In the genomic region with DNA sequence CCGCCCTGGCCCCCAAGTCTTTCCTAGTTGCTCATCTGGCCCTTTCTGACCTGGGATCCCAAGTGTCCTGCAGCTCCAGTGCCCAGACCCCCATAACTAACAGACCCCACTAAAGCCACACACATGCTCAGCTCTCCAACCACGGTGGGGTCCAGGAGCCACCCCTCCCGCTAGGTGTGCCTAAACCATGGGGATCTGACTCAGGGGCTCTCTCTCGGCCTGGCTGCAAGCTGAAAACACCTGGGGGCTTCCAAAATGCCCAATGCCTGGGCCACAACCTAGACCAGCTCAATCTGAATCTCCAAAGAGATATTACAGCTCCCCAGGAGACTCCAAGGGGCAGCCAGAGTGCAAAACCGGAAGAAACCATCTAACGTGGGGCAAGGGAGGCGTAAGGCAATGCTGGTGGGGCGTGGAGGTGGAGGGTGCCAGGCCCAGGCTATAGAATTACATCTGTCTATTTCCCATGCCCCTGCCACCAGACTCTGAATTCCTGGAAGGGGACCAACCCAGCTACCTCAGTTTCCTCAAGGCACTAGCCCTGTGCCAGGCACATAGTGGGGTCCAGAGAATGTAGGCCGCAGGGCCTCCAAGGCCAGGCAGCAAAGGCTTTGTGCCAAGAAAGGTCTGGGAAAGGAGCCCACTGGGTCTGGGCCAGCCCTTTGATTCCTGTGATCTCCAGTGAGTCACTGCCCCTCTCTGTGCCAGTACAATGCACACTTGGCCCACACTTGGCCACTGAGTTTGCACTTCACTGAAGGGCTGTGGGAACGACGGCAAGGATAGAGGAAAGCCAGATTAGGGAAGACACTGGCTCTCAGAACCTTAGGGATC, we compare ENCODE assay signal across 8 cellular contexts. TPM values are rescaled to one million over a fixed set of nuclear protein-coding genes. Genes with fewer than 3 reads are reported as not detected.
A peak's percentile ranks its signal among the peaks of the same experiment; 100 is the strongest.
DNase-seq lines count a peak whose midpoint lies in the region; ATAC-seq, FAIRE-seq and TF ChIP-seq lines count a peak whose summit lies in the region.

No MANE protein-coding gene starts in this region.

- peaks cover 12 to 44% (median 36%) of the 10 kb centered on the region in 4 donors for H3K36me3 ChIP-seq in upper lobe of left lung

- no peaks in the 10 kb centered on the region for H3K27me3 ChIP-seq in upper lobe of left lung

- CTCF ChIA-PET in activated CD4-positive, alpha-beta T cell treated with anti-CD3 and anti-CD28 coated beads for 36 hours (lab: Charles Lee): interaction anchor here (0.6 to 0.7 kb wide), 2 partner anchors 8 to 14 kb away, joined by 3 read pairs; no protein-coding TSS in a partner anchor

- H3K4me3 ChIP-seq in upper lobe of left lung: no peak overlapping the region

- peaks cover 41 to 49% (median 43%) of the 10 kb centered on the region in 4 donors for H3K4me1 ChIP-seq in upper lobe of left lung

- peaks cover 41% of the 10 kb centered on the region for H3K4me1 Mint-ChIP-seq in activated CD4-positive, alpha-beta T cell treated with anti-CD3 and anti-CD28 coated beads for 36 hours

- 72 to 75% methylated on average over 8 to 9 of the region's 11 CpGs for WGBS in upper lobe of left lung, 2 donors

- FAIRE-seq in GM19239 (lab: Jason Lieb, UNC): no peak

- no peaks in the 10 kb centered on the region for H3K9me3 Mint-ChIP-seq in activated CD4-positive, alpha-beta T cell treated with anti-CD3 and anti-CD28 coated beads for 36 hours (ENCODE audit: low read depth)

- TF ChIP-seq POLR2A in upper lobe of left lung (IDR thresholded peaks at IDR 0.05): no peak

- H3K27me3 Mint-ChIP-seq in activated CD4-positive, alpha-beta T cell treated with anti-CD3 and anti-CD28 coated beads for 36 hours: no peaks in the 10 kb centered on the region

- POLR2A ChIA-PET in activated CD4-positive, alpha-beta T cell treated with anti-CD3 and anti-CD28 coated beads for 36 hours (lab: Charles Lee): interaction anchor here (0.9 kb wide), 1 partner anchor 19 kb away, joined by 5 read pairs; the partner anchor contains the start of gene TBC1D10B

- H3K27ac ChIP-seq in caudate nucleus (ENCODE audit: low read depth, low read length): peak overlapping the region; percentile 52
- H3K27ac ChIP-seq in upper lobe of left lung: peak overlapping the region; percentile 14 to 96 (median 48)

- H3K27ac Mint-ChIP-seq in activated CD4-positive, alpha-beta T cell treated with anti-CD3 and anti-CD28 coated beads for 36 hours: peak overlapping the region; percentile 55

- no peak for TF ChIP-seq CTCF in upper lobe of left lung (IDR thresholded peaks at IDR 0.05)

- TF ChIP-seq EP300 in upper lobe of left lung (IDR thresholded peaks at IDR 0.05): no peak

- peaks cover 31% of the 10 kb centered on the region for H3K36me3 Mint-ChIP-seq in activated CD4-positive, alpha-beta T cell treated with anti-CD3 and anti-CD28 coated beads for 36 hours (ENCODE audit: low read depth)

- H3K4me3 Mint-ChIP-seq in activated CD4-positive, alpha-beta T cell treated with anti-CD3 and anti-CD28 coated beads for 36 hours: no peak overlapping the region

- no peak for ATAC-seq in activated CD4-positive, alpha-beta T cell treated with anti-CD3 and anti-CD28 coated beads for 36 hours
- ATAC-seq in upper lobe of left lung (ENCODE audit: low FRiP score in 2 of 2): peak in 1 of 2 donors; percentile 20

- no peaks in the 10 kb centered on the region for H3K9me3 ChIP-seq in upper lobe of left lung

- intact Hi-C loops in activated CD4-positive, alpha-beta T cell treated with anti-CD3 and anti-CD28 coated beads for 36 hours (cut with DNase I, micrococcal nuclease): no loop called here

- DNase-seq in activated CD4-positive, alpha-beta T cell treated with anti-CD3 and anti-CD28 coated beads for 36 hours: no peak
- DNase-seq in activated CD4-positive, alpha-beta T cell treated with anti-CD3 and anti-CD28 coated beads for 4 hours: no peak
- DNase-seq in caudate nucleus (lab: John Stamatoyannopoulos, UW) (peak in 55 of 61 donors; percentile 19 to 88 (median 65)), medulla oblongata (ENCODE audit: extremely low spot score) (peak; percentile 90), upper lobe of left lung (peak in 1 of 2 donors; percentile 81), Kasumi-1 (lab: John Stamatoyannopoulos, UW) (no peak), cortex of kidney (lab: John Stamatoyannopoulos, UW) (no peak), GM19239 (ENCODE audit: insufficient read length, low spot score) (no peak)

RNA-seq across cellular contexts. Expression of gene CD2BP2, which starts 3.3 kb away (rescaled TPM):
- 10 to 100 TPM; 42.3 to 51.8 TPM for total RNA-seq in activated CD4-positive, alpha-beta T cell treated with anti-CD3 and anti-CD28 coated beads for 36 hours
- total RNA-seq in upper lobe of left lung: 10 to 100 TPM; 24.2 to 63.7 (median 38.8) TPM

RNA-seq across cellular contexts. Expression of gene TBC1D10B, which starts 18.5 kb away (rescaled TPM):
- 10 to 100 TPM; 38.1 to 43.4 TPM for total RNA-seq in activated CD4-positive, alpha-beta T cell treated with anti-CD3 and anti-CD28 coated beads for 36 hours
- 10 to 100 TPM; 31.1 to 71.2 (median 40.3) TPM for total RNA-seq in upper lobe of left lung

RNA-seq across cellular contexts. Expression of gene MYL11, which starts 22.8 kb away (rescaled TPM):
- total RNA-seq in activated CD4-positive, alpha-beta T cell treated with anti-CD3 and anti-CD28 coated beads for 36 hours: 1 to 10 TPM in 1 of 2 experiments, under 1 TPM in 1; 0.69 to 1.6 TPM
- total RNA-seq in upper lobe of left lung: 1 to 10 TPM in 1 of 6 donors, not detected in 5; 1.6 TPM

RNA-seq across cellular contexts. Expression of gene SEPTIN1, which starts 30.6 kb away (rescaled TPM):
- 100 to 1,000 TPM; 155 to 159 TPM for total RNA-seq in activated CD4-positive, alpha-beta T cell treated with anti-CD3 and anti-CD28 coated beads for 36 hours
- 10 to 100 TPM in 1 of 6 donors, 1 to 10 TPM in 5; 3.5 to 13.6 (median 7.1) TPM for total RNA-seq in upper lobe of left lung

RNA-seq across cellular contexts. Expression of gene ZNF48, which starts 43.4 kb away (rescaled TPM):
- 10 to 100 TPM; 10.6 to 11.0 TPM for total RNA-seq in activated CD4-positive, alpha-beta T cell treated with anti-CD3 and anti-CD28 coated beads for 36 hours
- total RNA-seq in upper lobe of left lung: 10 to 100 TPM in 3 of 6 donors, 1 to 10 TPM in 3; 6.8 to 29.2 (median 10.9) TPM

Comparison
In these comparisons a context has a peak if more than half of its experiments do, and no peak if none do; other contexts are left out.
1. DNase-seq: peak in caudate nucleus (55 of 61) and medulla oblongata (single experiment); none in activated CD4-positive, alpha-beta T cell treated with anti-CD3 and anti-CD28 coated beads for 36 hours (single experiment), activated CD4-positive, alpha-beta T cell treated with anti-CD3 and anti-CD28 coated beads for 4 hours (0 of 2), Kasumi-1 (0 of 2), cortex of kidney (single experiment) and GM19239 (single experiment).